27 cellular contexts compared by ENCODE assay signal in genomic region chr5:66519626-66520025, GRCh38.
"Had no signal": no experiment of that assay in that cellular context is flagged by ENCODE, and none has a peak within 500 bp of the region (broad histone marks: within the 10 kb centered on the region; RNA-seq: fewer than 3 reads in every experiment).

No MANE protein-coding gene starts in this region.

- H3K4me1 ChIP-seq: esophagus squamous epithelium, gastrocnemius medialis, parathyroid adenoma, psoas muscle, right atrium auricular region, stomach had no signal

- H3K9ac ChIP-seq: neural progenitor cell, parathyroid adenoma had no signal

- H3K4me3 ChIP-seq: esophagus squamous epithelium, gastrocnemius medialis, neural progenitor cell, psoas muscle, right atrium auricular region, stomach, thyroid gland had no signal

- H2AFZ ChIP-seq: neural progenitor cell, parathyroid adenoma had no signal

- FAIRE-seq: TTC549 had no signal

- H3K9me3 ChIP-seq: gastrocnemius medialis, thyroid gland had no signal

- H3K27ac ChIP-seq: esophagus squamous epithelium, gastrocnemius medialis, neural progenitor cell, parathyroid adenoma, psoas muscle, right atrium auricular region, stomach, thyroid gland, VCaP had no signal

- H3K36me3 ChIP-seq: esophagus squamous epithelium, gastrocnemius medialis, neural progenitor cell, right atrium auricular region, stomach, thyroid gland had no signal

- H3K27me3 ChIP-seq: esophagus squamous epithelium, gastrocnemius medialis, neural progenitor cell, right atrium auricular region, stomach, thyroid gland had no signal

- H3K79me2 ChIP-seq: parathyroid adenoma had no signal

- DNase-seq: activated CD4-positive, alpha-beta T cell treated with anti-CD3 and anti-CD28 coated beads for 48 hours; activated CD4-positive, alpha-beta T cell treated with anti-CD3 and anti-CD28 coated beads, Interleukin-2, amount 50 U/mL, for 48 hours; activated CD8-positive, alpha-beta memory T cell treated with anti-CD3 and anti-CD28 coated beads, Interleukin-2, amount 50 U/mL, for 4 hours; activated naive CD8-positive, alpha-beta T cell treated with anti-CD3 and anti-CD28 coated beads, Interleukin-2, amount 50 U/mL, for 24 hours; activated T-cell treated with anti-CD3 and anti-CD28 coated beads, Interleukin-2, amount 50 U/mL, for 24 hours; amygdala; central memory CD4-positive, alpha-beta T cell; esophagus squamous epithelium; gastrocnemius medialis; glutamatergic neuron; islet precursor cell; left colon; mesenchymal stem cell; naive thymus-derived CD8-positive, alpha-beta T cell; occipital lobe; psoas muscle; stimulated activated CD4-positive, alpha-beta T cell treated with anti-CD3 and anti-CD28 coated beads, Interleukin-15, amount 100 ng/mL, for 24 hours; stimulated activated CD4-positive, alpha-beta T cell treated with anti-CD3 and anti-CD28 coated beads, Interleukin-2, amount 100 ng/mL, for 24 hours; stimulated activated naive B cell treated with anti-CD40 and anti-IgM and Interleukin-4, amounts not matched to agents 10 μg/mL and 1 μg/mL and 100 μg/mL, for 72 hours; stomach; T-helper 9 cell; thyroid gland had no signal

- H3K4me2 ChIP-seq: neural progenitor cell had no signal
